In the genomic region with DNA sequence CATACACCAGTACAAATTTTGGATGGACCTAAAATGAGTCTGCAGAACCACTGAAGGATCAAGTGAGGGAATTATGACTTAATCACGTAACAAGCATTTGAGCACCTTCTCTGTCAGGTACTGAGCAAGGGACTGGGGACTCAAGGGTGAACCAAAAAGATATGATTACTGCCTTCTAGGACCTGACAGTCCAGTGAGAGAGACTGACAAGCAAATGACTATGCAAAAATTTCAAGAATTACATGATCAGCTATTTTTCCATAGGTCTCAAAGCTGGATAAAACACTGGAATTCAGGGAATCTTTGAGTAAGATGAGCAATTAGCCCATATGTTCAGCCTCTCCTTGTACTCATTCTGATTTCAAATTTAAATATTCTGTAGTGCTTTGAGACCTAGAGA, we compare ENCODE assay signal across 2 cellular contexts.
TF ChIP-seq lines count a peak whose summit lies in the region.

No MANE protein-coding gene starts in this region.

TF ChIP-seq in A549, 52 proteins besides CTCF, POLR2A, EP300 and RAD21:
- TF ChIP-seq MAFK (IDR thresholded peaks at IDR 0.05; ENCODE audit: partially characterized antibody): peak; percentile 38
- no peak for TF ChIP-seq NR3C1 (IDR thresholded peaks at IDR 0.05)

TF ChIP-seq in K562, 482 proteins besides CTCF, POLR2A, EP300 and RAD21:
- TF ChIP-seq MAFK (IDR thresholded peaks at IDR 0.05; ENCODE audit: low read length): peak; percentile 84
- no peak for TF ChIP-seq ZNF507 (tag; conservative IDR thresholded peaks at IDR 0.05)
- no peak for TF ChIP-seq POLR3A (IDR thresholded peaks at IDR 0.05; ENCODE audit: borderline replicate concordance, extremely low read depth, insufficient read depth, insufficient read length)
- TF ChIP-seq HNRNPL (IDR thresholded peaks at IDR 0.05; ENCODE audit: low read depth, low read length): no peak
- TF ChIP-seq, protein P1, sequence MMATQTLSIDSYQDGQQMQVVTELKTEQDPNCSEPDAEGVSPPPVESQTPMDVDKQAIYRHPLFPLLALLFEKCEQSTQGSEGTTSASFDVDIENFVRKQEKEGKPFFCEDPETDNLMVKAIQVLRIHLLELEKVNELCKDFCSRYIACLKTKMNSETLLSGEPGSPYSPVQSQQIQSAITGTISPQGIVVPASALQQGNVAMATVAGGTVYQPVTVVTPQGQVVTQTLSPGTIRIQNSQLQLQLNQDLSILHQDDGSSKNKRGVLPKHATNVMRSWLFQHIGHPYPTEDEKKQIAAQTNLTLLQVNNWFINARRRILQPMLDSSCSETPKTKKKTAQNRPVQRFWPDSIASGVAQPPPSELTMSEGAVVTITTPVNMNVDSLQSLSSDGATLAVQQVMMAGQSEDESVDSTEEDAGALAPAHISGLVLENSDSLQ (IDR thresholded peaks at IDR 0.05): peak; percentile 75
- TF ChIP-seq, protein P2, sequence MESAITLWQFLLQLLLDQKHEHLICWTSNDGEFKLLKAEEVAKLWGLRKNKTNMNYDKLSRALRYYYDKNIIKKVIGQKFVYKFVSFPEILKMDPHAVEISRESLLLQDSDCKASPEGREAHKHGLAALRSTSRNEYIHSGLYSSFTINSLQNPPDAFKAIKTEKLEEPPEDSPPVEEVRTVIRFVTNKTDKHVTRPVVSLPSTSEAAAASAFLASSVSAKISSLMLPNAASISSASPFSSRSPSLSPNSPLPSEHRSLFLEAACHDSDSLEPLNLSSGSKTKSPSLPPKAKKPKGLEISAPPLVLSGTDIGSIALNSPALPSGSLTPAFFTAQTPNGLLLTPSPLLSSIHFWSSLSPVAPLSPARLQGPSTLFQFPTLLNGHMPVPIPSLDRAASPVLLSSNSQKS (CRISPR knock-in tag; IDR thresholded peaks at IDR 0.05): no peak
- TF ChIP-seq NFIC (IDR thresholded peaks at IDR 0.05): 0 out of 2 replicates have a peak, but pooled peaks have one; percentile 15
- no peak for TF ChIP-seq ZNF165 (CRISPR knock-in tag; IDR thresholded peaks at IDR 0.05; ENCODE audit: borderline replicate concordance)
- TF ChIP-seq, protein P3, sequence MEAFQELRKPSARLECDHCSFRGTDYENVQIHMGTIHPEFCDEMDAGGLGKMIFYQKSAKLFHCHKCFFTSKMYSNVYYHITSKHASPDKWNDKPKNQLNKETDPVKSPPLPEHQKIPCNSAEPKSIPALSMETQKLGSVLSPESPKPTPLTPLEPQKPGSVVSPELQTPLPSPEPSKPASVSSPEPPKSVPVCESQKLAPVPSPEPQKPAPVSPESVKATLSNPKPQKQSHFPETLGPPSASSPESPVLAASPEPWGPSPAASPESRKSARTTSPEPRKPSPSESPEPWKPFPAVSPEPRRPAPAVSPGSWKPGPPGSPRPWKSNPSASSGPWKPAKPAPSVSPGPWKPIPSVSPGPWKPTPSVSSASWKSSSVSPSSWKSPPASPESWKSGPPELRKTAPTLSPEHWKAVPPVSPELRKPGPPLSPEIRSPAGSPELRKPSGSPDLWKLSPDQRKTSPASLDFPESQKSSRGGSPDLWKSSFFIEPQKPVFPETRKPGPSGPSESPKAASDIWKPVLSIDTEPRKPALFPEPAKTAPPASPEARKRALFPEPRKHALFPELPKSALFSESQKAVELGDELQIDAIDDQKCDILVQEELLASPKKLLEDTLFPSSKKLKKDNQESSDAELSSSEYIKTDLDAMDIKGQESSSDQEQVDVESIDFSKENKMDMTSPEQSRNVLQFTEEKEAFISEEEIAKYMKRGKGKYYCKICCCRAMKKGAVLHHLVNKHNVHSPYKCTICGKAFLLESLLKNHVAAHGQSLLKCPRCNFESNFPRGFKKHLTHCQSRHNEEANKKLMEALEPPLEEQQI (IDR thresholded peaks at IDR 0.05): no peak
- no peak for TF ChIP-seq CSDE1 (IDR thresholded peaks at IDR 0.05)
- peak; percentile 97 for TF ChIP-seq C11orf30 (IDR thresholded peaks at IDR 0.05; ENCODE audit: low read depth)
- TF ChIP-seq MAFG (tag; conservative IDR thresholded peaks at IDR 0.05): peak; percentile 95
- TF ChIP-seq NR2C1 (IDR thresholded peaks at IDR 0.05): no peak
- no peak for TF ChIP-seq NR2C1 (tag; IDR thresholded peaks at IDR 0.05)
- TF ChIP-seq MAFF (IDR thresholded peaks at IDR 0.05; ENCODE audit: low read length): peak; percentile 85
- peak; percentile 88 for TF ChIP-seq NFE2 (IDR thresholded peaks at IDR 0.05; ENCODE audit: low read depth)
- no peak for TF ChIP-seq RBM17 (IDR thresholded peaks at IDR 0.05; ENCODE audit: borderline replicate concordance, low read depth, low read length)
- TF ChIP-seq, protein P4, sequence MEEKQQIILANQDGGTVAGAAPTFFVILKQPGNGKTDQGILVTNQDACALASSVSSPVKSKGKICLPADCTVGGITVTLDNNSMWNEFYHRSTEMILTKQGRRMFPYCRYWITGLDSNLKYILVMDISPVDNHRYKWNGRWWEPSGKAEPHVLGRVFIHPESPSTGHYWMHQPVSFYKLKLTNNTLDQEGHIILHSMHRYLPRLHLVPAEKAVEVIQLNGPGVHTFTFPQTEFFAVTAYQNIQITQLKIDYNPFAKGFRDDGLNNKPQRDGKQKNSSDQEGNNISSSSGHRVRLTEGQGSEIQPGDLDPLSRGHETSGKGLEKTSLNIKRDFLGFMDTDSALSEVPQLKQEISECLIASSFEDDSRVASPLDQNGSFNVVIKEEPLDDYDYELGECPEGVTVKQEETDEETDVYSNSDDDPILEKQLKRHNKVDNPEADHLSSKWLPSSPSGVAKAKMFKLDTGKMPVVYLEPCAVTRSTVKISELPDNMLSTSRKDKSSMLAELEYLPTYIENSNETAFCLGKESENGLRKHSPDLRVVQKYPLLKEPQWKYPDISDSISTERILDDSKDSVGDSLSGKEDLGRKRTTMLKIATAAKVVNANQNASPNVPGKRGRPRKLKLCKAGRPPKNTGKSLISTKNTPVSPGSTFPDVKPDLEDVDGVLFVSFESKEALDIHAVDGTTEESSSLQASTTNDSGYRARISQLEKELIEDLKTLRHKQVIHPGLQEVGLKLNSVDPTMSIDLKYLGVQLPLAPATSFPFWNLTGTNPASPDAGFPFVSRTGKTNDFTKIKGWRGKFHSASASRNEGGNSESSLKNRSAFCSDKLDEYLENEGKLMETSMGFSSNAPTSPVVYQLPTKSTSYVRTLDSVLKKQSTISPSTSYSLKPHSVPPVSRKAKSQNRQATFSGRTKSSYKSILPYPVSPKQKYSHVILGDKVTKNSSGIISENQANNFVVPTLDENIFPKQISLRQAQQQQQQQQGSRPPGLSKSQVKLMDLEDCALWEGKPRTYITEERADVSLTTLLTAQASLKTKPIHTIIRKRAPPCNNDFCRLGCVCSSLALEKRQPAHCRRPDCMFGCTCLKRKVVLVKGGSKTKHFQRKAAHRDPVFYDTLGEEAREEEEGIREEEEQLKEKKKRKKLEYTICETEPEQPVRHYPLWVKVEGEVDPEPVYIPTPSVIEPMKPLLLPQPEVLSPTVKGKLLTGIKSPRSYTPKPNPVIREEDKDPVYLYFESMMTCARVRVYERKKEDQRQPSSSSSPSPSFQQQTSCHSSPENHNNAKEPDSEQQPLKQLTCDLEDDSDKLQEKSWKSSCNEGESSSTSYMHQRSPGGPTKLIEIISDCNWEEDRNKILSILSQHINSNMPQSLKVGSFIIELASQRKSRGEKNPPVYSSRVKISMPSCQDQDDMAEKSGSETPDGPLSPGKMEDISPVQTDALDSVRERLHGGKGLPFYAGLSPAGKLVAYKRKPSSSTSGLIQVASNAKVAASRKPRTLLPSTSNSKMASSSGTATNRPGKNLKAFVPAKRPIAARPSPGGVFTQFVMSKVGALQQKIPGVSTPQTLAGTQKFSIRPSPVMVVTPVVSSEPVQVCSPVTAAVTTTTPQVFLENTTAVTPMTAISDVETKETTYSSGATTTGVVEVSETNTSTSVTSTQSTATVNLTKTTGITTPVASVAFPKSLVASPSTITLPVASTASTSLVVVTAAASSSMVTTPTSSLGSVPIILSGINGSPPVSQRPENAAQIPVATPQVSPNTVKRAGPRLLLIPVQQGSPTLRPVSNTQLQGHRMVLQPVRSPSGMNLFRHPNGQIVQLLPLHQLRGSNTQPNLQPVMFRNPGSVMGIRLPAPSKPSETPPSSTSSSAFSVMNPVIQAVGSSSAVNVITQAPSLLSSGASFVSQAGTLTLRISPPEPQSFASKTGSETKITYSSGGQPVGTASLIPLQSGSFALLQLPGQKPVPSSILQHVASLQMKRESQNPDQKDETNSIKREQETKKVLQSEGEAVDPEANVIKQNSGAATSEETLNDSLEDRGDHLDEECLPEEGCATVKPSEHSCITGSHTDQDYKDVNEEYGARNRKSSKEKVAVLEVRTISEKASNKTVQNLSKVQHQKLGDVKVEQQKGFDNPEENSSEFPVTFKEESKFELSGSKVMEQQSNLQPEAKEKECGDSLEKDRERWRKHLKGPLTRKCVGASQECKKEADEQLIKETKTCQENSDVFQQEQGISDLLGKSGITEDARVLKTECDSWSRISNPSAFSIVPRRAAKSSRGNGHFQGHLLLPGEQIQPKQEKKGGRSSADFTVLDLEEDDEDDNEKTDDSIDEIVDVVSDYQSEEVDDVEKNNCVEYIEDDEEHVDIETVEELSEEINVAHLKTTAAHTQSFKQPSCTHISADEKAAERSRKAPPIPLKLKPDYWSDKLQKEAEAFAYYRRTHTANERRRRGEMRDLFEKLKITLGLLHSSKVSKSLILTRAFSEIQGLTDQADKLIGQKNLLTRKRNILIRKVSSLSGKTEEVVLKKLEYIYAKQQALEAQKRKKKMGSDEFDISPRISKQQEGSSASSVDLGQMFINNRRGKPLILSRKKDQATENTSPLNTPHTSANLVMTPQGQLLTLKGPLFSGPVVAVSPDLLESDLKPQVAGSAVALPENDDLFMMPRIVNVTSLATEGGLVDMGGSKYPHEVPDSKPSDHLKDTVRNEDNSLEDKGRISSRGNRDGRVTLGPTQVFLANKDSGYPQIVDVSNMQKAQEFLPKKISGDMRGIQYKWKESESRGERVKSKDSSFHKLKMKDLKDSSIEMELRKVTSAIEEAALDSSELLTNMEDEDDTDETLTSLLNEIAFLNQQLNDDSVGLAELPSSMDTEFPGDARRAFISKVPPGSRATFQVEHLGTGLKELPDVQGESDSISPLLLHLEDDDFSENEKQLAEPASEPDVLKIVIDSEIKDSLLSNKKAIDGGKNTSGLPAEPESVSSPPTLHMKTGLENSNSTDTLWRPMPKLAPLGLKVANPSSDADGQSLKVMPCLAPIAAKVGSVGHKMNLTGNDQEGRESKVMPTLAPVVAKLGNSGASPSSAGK (IDR thresholded peaks at IDR 0.05): no peak
- no peak for TF ChIP-seq ZNF408 (CRISPR knock-in tag; IDR thresholded peaks at IDR 0.05; ENCODE audit: low read depth)
- TF ChIP-seq MEIS2 (IDR thresholded peaks at IDR 0.05; ENCODE audit: partially characterized antibody): peak; percentile 52
- no peak for TF ChIP-seq ZNF764 (CRISPR knock-in tag; IDR thresholded peaks at IDR 0.05; ENCODE audit: low read depth)
- TF ChIP-seq, protein P5, sequence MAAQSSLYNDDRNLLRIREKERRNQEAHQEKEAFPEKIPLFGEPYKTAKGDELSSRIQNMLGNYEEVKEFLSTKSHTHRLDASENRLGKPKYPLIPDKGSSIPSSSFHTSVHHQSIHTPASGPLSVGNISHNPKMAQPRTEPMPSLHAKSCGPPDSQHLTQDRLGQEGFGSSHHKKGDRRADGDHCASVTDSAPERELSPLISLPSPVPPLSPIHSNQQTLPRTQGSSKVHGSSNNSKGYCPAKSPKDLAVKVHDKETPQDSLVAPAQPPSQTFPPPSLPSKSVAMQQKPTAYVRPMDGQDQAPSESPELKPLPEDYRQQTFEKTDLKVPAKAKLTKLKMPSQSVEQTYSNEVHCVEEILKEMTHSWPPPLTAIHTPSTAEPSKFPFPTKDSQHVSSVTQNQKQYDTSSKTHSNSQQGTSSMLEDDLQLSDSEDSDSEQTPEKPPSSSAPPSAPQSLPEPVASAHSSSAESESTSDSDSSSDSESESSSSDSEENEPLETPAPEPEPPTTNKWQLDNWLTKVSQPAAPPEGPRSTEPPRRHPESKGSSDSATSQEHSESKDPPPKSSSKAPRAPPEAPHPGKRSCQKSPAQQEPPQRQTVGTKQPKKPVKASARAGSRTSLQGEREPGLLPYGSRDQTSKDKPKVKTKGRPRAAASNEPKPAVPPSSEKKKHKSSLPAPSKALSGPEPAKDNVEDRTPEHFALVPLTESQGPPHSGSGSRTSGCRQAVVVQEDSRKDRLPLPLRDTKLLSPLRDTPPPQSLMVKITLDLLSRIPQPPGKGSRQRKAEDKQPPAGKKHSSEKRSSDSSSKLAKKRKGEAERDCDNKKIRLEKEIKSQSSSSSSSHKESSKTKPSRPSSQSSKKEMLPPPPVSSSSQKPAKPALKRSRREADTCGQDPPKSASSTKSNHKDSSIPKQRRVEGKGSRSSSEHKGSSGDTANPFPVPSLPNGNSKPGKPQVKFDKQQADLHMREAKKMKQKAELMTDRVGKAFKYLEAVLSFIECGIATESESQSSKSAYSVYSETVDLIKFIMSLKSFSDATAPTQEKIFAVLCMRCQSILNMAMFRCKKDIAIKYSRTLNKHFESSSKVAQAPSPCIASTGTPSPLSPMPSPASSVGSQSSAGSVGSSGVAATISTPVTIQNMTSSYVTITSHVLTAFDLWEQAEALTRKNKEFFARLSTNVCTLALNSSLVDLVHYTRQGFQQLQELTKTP (IDR thresholded peaks at IDR 0.05; ENCODE audit: low read depth in 1 of 2, partially characterized antibody in 2 of 2): peak in 1 of 2 experiments; percentile 80
- no peak for TF ChIP-seq U2AF2 (optimal IDR thresholded peaks at IDR 0.05; ENCODE audit: low read depth, low read length)
- TF ChIP-seq, protein P6, sequence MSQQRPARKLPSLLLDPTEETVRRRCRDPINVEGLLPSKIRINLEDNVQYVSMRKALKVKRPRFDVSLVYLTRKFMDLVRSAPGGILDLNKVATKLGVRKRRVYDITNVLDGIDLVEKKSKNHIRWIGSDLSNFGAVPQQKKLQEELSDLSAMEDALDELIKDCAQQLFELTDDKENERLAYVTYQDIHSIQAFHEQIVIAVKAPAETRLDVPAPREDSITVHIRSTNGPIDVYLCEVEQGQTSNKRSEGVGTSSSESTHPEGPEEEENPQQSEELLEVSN (IDR thresholded peaks at IDR 0.05; ENCODE audit: borderline replicate concordance in 1 of 2, extremely low read depth in 1 of 2, insufficient read depth in 1 of 2, insufficient read length in 1 of 2, low read depth in 1 of 2, low read length in 1 of 2, poor library complexity in 1 of 2, severe bottlenecking in 1 of 2): no peak
- peak; percentile 99 for TF ChIP-seq ZNF316 (IDR thresholded peaks at IDR 0.05)
- TF ChIP-seq ZNF140 (CRISPR knock-in tag; IDR thresholded peaks at IDR 0.05): no peak
- TF ChIP-seq SOX6 (IDR thresholded peaks at IDR 0.05): 0 out of 2 replicates have a peak, but pooled peaks have one; percentile 20
